ENCODE assay signal across 10 cellular contexts in the genomic region with DNA sequence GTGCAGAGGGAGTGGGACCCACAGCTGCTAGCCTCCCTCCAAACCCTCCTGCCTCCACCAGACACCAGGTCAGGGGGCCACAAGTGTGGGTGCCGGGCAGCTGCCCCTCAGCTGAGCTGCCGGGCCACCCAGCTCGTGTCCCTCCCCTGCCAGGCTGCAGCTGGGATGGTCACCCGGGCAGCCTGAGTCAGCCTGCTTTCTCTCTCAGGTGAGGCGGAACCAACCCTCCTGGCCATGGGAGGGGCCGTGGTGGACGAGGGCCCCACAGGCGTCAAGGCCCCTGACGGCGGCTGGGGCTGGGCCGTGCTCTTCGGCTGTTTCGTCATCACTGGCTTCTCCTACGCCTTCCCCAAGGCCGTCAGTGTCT. TPM values are rescaled to one million over a fixed set of nuclear protein-coding genes. Genes with fewer than 3 reads are reported as not detected.
DNase-seq lines count a peak whose midpoint lies in the region; ATAC-seq, FAIRE-seq and TF ChIP-seq lines count a peak whose summit lies in the region.
"Had no signal": no experiment of that assay in that cellular context is flagged by ENCODE, and none has a peak within 500 bp of the region (broad histone marks: within the 10 kb centered on the region; RNA-seq: fewer than 3 reads in every experiment).

No MANE protein-coding gene starts in this region.

- in situ Hi-C loops in K562 (cut with MboI), result no loop called here

- POLR2A ChIA-PET in A549 (lab: Yijun Ruan, JAX), result interaction anchor here (0.9 to 2.1 kb wide), 3 partner anchors 30 to 57 kb away, joined by 3 to 14 read pairs (median 4); no protein-coding TSS in a partner anchor
- POLR2A ChIA-PET in K562 (lab: Yijun Ruan, JAX), result interaction anchor here (0.5 to 1.3 kb wide), 9 partner anchors 15 to 137 kb away, joined by 3 to 4 read pairs (median 3); no protein-coding TSS in a partner anchor

- no peak for ATAC-seq in A549
- ATAC-seq in K562, result peak; percentile 1; the same call in 2 of the 3 replicates
- no peak for ATAC-seq in stimulated activated naive CD8-positive, alpha-beta T cell treated with anti-CD3 and anti-CD28 coated beads, Interleukin-15, amount 100 ng/mL, for 72 hours
- ATAC-seq in HG02623 (IDR thresholded peaks at IDR 0.05; ENCODE audit: unreplicated experiment), result no peak

- H3K36me3 ChIP-seq in GM06990 (ENCODE audit: control insufficient read depth, insufficient read depth, low read length), result peaks cover 13% of the 10 kb centered on the region
- peaks cover 5% of the 10 kb centered on the region; the same call in 1 of the 3 replicates for H3K36me3 ChIP-seq in K562 (ENCODE audit: control insufficient read depth, insufficient read depth, low read length)
- peaks cover 90% of the 10 kb centered on the region for H3K36me3 ChIP-seq in neutrophil

- peaks cover 77% of the 10 kb centered on the region for H3K4me1 Mint-ChIP-seq in stimulated activated naive CD8-positive, alpha-beta T cell treated with anti-CD3 and anti-CD28 coated beads, Interleukin-15, amount 100 ng/mL, for 72 hours

- H3K27ac ChIP-seq in A549, result peak overlapping the region; percentile 68 to 71
- H3K27ac ChIP-seq in K562 (ENCODE audit: extremely low read depth, low read depth, low read length), result peak overlapping the region; percentile 77; the same call in 2 of the 3 replicates
- peak overlapping the region; percentile 82 for H3K27ac ChIP-seq in neutrophil

- no peaks in the 10 kb centered on the region for H3K9me3 Mint-ChIP-seq in stimulated activated naive CD8-positive, alpha-beta T cell treated with anti-CD3 and anti-CD28 coated beads, Interleukin-15, amount 100 ng/mL, for 72 hours

- CTCF ChIA-PET in A549 (lab: Yijun Ruan, JAX) (interaction anchor here (0.6 to 17.6 kb wide), 47 partner anchors 9 to 908 kb away, joined by 3 to 289 read pairs (median 6); partner anchors contain the start of genes CCDC57, CD7, DCXR and RAC3), K562 (lab: Yijun Ruan, JAX; ENCODE audit: low intra/inter-chr PET ratio) (interaction anchor here (1.5 kb wide), 1 partner anchor 85 kb away, joined by 18 read pairs; no protein-coding TSS in a partner anchor)

- H3K79me2 ChIP-seq in K562 (ENCODE audit: control insufficient read depth, insufficient read depth, low read length), result peaks cover 11% of the 10 kb centered on the region; the same call in 1 of the 3 replicates

- H2AFZ ChIP-seq in K562 (ENCODE audit: low read depth, low read length), result peak overlapping the region; percentile 91

- no TSS peak for BruUV-seq in K562 (replicated peaks; lab: Mats Ljungman, UMichigan)

- H3K4me2 ChIP-seq in A549 (peak overlapping the region; percentile 61), K562 (ENCODE audit: insufficient read depth, low read length) (peak overlapping the region; percentile 56)

- WGBS in A549 (ENCODE audit: missing lambda C conversion rate), result 46% methylated on average over 15 of the region's 15 CpGs
- WGBS in K562 (ENCODE audit: insufficient coverage, low coverage, missing lambda C conversion rate), result 43% methylated on average over 13 of the region's 15 CpGs

- H3K27me3 Mint-ChIP-seq in stimulated activated naive CD8-positive, alpha-beta T cell treated with anti-CD3 and anti-CD28 coated beads, Interleukin-15, amount 100 ng/mL, for 72 hours, result no peaks in the 10 kb centered on the region

- H3K4me3 ChIP-seq in A549 (no peak overlapping the region), GM06990 (replicated peaks; ENCODE audit: low read depth, low read length) (no peak overlapping the region), K562 (no peak overlapping the region), neutrophil (ENCODE audit: low read depth in 1 of 2, low read length in 1 of 2) (peak overlapping the region; percentile 39 to 45)

- no peaks in the 10 kb centered on the region for H3K9me1 ChIP-seq in K562 (ENCODE audit: control insufficient read depth, insufficient read depth, low read length)

- no peak for TF ChIP-seq EP300 in A549 (IDR thresholded peaks at IDR 0.05)
- TF ChIP-seq EP300 in K562 (IDR thresholded peaks at IDR 0.05; ENCODE audit: low read length), result no peak

- no peaks in the 10 kb centered on the region for H3K9me3 ChIP-seq in A549
- no peaks in the 10 kb centered on the region for H3K9me3 ChIP-seq in K562 (replicated peaks; ENCODE audit: control insufficient read depth, insufficient read depth, low read depth, low read length)
- no peaks in the 10 kb centered on the region for H3K9me3 ChIP-seq in neutrophil

- H3K4me1 ChIP-seq in A549, result peaks cover 78% of the 10 kb centered on the region
- peaks cover 47 to 97% of the 10 kb centered on the region in 2 experiments for H3K4me1 ChIP-seq in K562 (replicated peaks in 1 of 2; ENCODE audit: control insufficient read depth in 2 of 2, insufficient read depth in 2 of 2, low read length in 2 of 2)
- H3K4me1 ChIP-seq in neutrophil (ENCODE audit: control insufficient read depth in 1 of 2, insufficient read depth in 1 of 2, low read depth in 1 of 2, low read length in 1 of 2), result peaks cover 88 to 91% of the 10 kb centered on the region in 2 experiments

- TF ChIP-seq POLR2A in A549 (IDR thresholded peaks at IDR 0.05; ENCODE audit: low read length) (no peak), K562 (conservative IDR thresholded peaks at IDR 0.05) (no peak)

- intact Hi-C loops in K562 (cut with micrococcal nuclease), result loop anchor here (5.0 kb wide), 1 partner anchor 102 kb away; no protein-coding TSS in a partner anchor

- peak overlapping the region in 1 of 2 donors; percentile 8 for H3K4me3 Mint-ChIP-seq in stimulated activated naive CD8-positive, alpha-beta T cell treated with anti-CD3 and anti-CD28 coated beads, Interleukin-15, amount 100 ng/mL, for 72 hours

- H3K9ac ChIP-seq in K562 (ENCODE audit: insufficient read depth in 1 of 2, low read depth in 2 of 2, low read length in 2 of 2), result peak overlapping the region; percentile 66 to 90; a peak in 3 of 4 replicates

- FAIRE-seq in A549 (lab: Jason Lieb, UNC), result no peak
- FAIRE-seq in K562 (lab: Jason Lieb, UNC), result no peak
- FAIRE-seq: keratinocyte had no signal

- H3K27ac Mint-ChIP-seq in stimulated activated naive CD8-positive, alpha-beta T cell treated with anti-CD3 and anti-CD28 coated beads, Interleukin-15, amount 100 ng/mL, for 72 hours, result no peak overlapping the region

- no peaks in the 10 kb centered on the region for H3K27me3 ChIP-seq in GM06990 (replicated peaks; ENCODE audit: control insufficient read depth, insufficient read depth, low read length)
- H3K27me3 ChIP-seq in K562 (ENCODE audit: control insufficient read depth in 2 of 2, insufficient read depth in 2 of 2, low read length in 2 of 2), result no peaks in the 10 kb centered on the region
- H3K27me3 ChIP-seq in neutrophil, result no peaks in the 10 kb centered on the region

- no peak for DNase-seq in A549 (ENCODE audit: low read depth in 1 of 2, low spot score in 1 of 2)
- DNase-seq in GM06990 (ENCODE audit: extremely low read depth, insufficient read length), result peak; percentile 12
- DNase-seq in K562 (ENCODE audit: extremely low read depth in 1 of 4, low spot score in 3 of 4), result peak in 1 of 4 experiments; percentile 51
- DNase-seq in stimulated activated CD4-positive, alpha-beta T cell treated with anti-CD3 and anti-CD28 coated beads, Interleukin-15, amount 100 ng/mL, for 24 hours, result no peak
- no peak for DNase-seq in stimulated activated naive CD8-positive, alpha-beta T cell treated with anti-CD3 and anti-CD28 coated beads, Interleukin-15, amount 100 ng/mL, for 72 hours
- no peak for DNase-seq in OCI-M2 (lab: John Stamatoyannopoulos, UW; ENCODE audit: unreplicated experiment)
- DNase-seq: HCEC 1CT had no signal

- TF ChIP-seq CTCF in A549 (IDR thresholded peaks at IDR 0.05), result no peak
- no peak for TF ChIP-seq CTCF in GM06990 (IDR thresholded peaks at IDR 0.05; ENCODE audit: insufficient read depth, low read length, poor library complexity, severe bottlenecking)
- TF ChIP-seq CTCF in K562 (IDR thresholded peaks at IDR 0.05 in 2 of 3, conservative IDR thresholded peaks at IDR 0.05 in 1 of 3; ENCODE audit: insufficient read depth in 2 of 3, low read depth in 1 of 3, low read length in 3 of 3), result no peak
- no peak for TF ChIP-seq CTCF in neutrophil (IDR thresholded peaks at IDR 0.05)

- H4K20me1 ChIP-seq in K562 (replicated peaks; ENCODE audit: control insufficient read depth, insufficient read depth, low read length), result 0 out of 2 replicates have a peak, but pooled peaks cover 2% of the 10 kb centered on the region

- no peak for TF ChIP-seq RAD21 in A549 (conservative IDR thresholded peaks at IDR 0.05 in 1 of 2, IDR thresholded peaks at IDR 0.05 in 1 of 2)
- TF ChIP-seq RAD21 in K562 (CRISPR knock-in tag; conservative IDR thresholded peaks at IDR 0.05 in 1 of 2, IDR thresholded peaks at IDR 0.05 in 1 of 2), result no peak

RNA-seq across cellular contexts. Expression of gene SLC16A3, which starts 6.9 kb away (rescaled TPM):
- polyA plus RNA-seq in A549 (2011; rRNA removed), result 28.6 and 40.0 TPM in 2 replicates
- polyA plus RNA-seq in A549 (2012; cell fraction: cytosol; rRNA removed), result 53.6 and 113 TPM in 2 replicates
- 108 and 156 TPM in 2 replicates for polyA plus RNA-seq in A549 (2012; cell fraction: nucleus; rRNA removed)
- polyA plus RNA-seq in A549 (2017; fragmentation: RNase III; extraction: RNeasy Plus Mini Kit Qiagen cat#74134 plus additional on column Dnase treatment), result 77.9 to 97.7 TPM (median 90.9 TPM) in 3 replicates
- polyA minus RNA-seq in A549 (2011; rRNA and poly(A)+ RNA removed), result 31.5 TPM in 2 replicates
- total RNA-seq in K562 (2011; cell fraction: chromatin; rRNA removed; ENCODE audit: low replicate concordance), result 2.9 and 6.6 TPM in 2 replicates
- 10.0 and 10.5 TPM in 2 replicates for total RNA-seq in K562 (2011; cell fraction: nucleolus; rRNA removed)
- total RNA-seq in K562 (2011; cell fraction: nucleoplasm; rRNA removed), result 4.4 and 5.7 TPM in 2 replicates
- 1.8 and 2.5 TPM in 2 replicates for total RNA-seq in K562 (2014; rRNA removed)
- 0.11 and 0.13 TPM in 2 replicates for total RNA-seq in K562 (2014; rRNA removed; fragmentation: Illumina TruSeq; extraction: Trizol)
- total RNA-seq in K562 (2015; rRNA removed; fragmentation: Illumina TruSeq; extraction: Trizol), result 1.0 and 1.2 TPM in 2 replicates
- total RNA-seq in K562 (2021), result 2.9 and 5.4 TPM in 2 replicates
- polyA plus RNA-seq in K562 (2011; rRNA removed), result 3.7 and 8.3 TPM in 2 replicates
- 9.7 and 12.8 TPM in 2 replicates for polyA plus RNA-seq in K562 (2011; cell fraction: cytosol; rRNA removed)
- 9.1 and 10.2 TPM in 2 replicates for polyA plus RNA-seq in K562 (2011; cell fraction: nucleus; rRNA removed)
- polyA plus RNA-seq in K562 (2012), result 4.9 and 9.3 TPM in 2 replicates
- polyA plus RNA-seq in K562 (2014; fragmentation: Illumina TruSeq; extraction: Trizol), result 0.58 and 0.78 TPM in 2 replicates
- not detected for polyA plus RNA-seq in K562 (2014; fragmentation: Nextera tagmentation; extraction: Ambion mirVana)
- 0.81 and 1.9 TPM in 2 replicates for polyA plus RNA-seq in K562 (2014; rRNA removed)
- polyA minus RNA-seq in K562 (2011; rRNA and poly(A)+ RNA removed), result 2.9 and 3.7 TPM in 2 replicates
- 7.0 and 15.5 TPM in 2 replicates for polyA minus RNA-seq in K562 (2011; cell fraction: cytosol; rRNA and poly(A)+ RNA removed)
- polyA minus RNA-seq in K562 (2011; cell fraction: nucleus; rRNA and poly(A)+ RNA removed), result 4.8 and 6.9 TPM in 2 replicates

RNA-seq across cellular contexts. Expression of gene CCDC57, which starts 23.1 kb away (rescaled TPM):
- polyA plus RNA-seq in A549 (2011; rRNA removed) (16.6 and 18.5 TPM in 2 replicates), A549 (2017; fragmentation: RNase III; extraction: RNeasy Plus Mini Kit Qiagen cat#74134 plus additional on column Dnase treatment) (18.2 to 22.1 TPM (median 18.9 TPM) in 3 replicates), K562 (2011; rRNA removed) (26.3 and 31.1 TPM in 2 replicates), K562 (2014; fragmentation: Illumina TruSeq; extraction: Trizol) (12.9 and 19.9 TPM in 2 replicates), K562 (2014; fragmentation: Nextera tagmentation; extraction: Ambion mirVana) (1 to 10 TPM in 1 of 2 experiments, under 1 TPM in 1; 0.83 to 1.1 TPM), K562 (2014; rRNA removed) (34.8 and 36.2 TPM in 2 replicates)
- 24.3 and 29.0 TPM in 2 replicates for polyA plus RNA-seq in A549 (2012; cell fraction: cytosol; rRNA removed)
- 200 and 241 TPM in 2 replicates for polyA plus RNA-seq in A549 (2012; cell fraction: nucleus; rRNA removed)
- polyA minus RNA-seq in A549 (2011; rRNA and poly(A)+ RNA removed), result 22.3 and 26.3 TPM in 2 replicates
- total RNA-seq in K562 (2011; cell fraction: chromatin; rRNA removed; ENCODE audit: low replicate concordance), result 238 and 466 TPM in 2 replicates
- total RNA-seq in K562 (2011; cell fraction: nucleolus; rRNA removed), result 176 and 211 TPM in 2 replicates
- total RNA-seq in K562 (2011; cell fraction: nucleoplasm; rRNA removed), result 135 and 163 TPM in 2 replicates
- total RNA-seq in K562 (2014; rRNA removed) (13.6 and 19.0 TPM in 2 replicates), K562 (2014; rRNA removed; fragmentation: Illumina TruSeq; extraction: Trizol) (10.7 TPM in 2 replicates), K562 (2015; rRNA removed; fragmentation: Illumina TruSeq; extraction: Trizol) (17.1 and 18.1 TPM in 2 replicates), K562 (2021) (33.8 and 36.0 TPM in 2 replicates)
- polyA plus RNA-seq in K562 (2011; cell fraction: cytosol; rRNA removed), result 15.4 and 18.8 TPM in 2 replicates
- 146 and 224 TPM in 2 replicates for polyA plus RNA-seq in K562 (2011; cell fraction: nucleus; rRNA removed)
- 20.1 and 38.4 TPM in 2 replicates for polyA plus RNA-seq in K562 (2012)
- 15.9 and 16.8 TPM in 2 replicates for polyA minus RNA-seq in K562 (2011; rRNA and poly(A)+ RNA removed)
- polyA minus RNA-seq in K562 (2011; cell fraction: cytosol; rRNA and poly(A)+ RNA removed), result 12.2 and 13.1 TPM in 2 replicates
- 47.4 and 49.1 TPM in 2 replicates for polyA minus RNA-seq in K562 (2011; cell fraction: nucleus; rRNA and poly(A)+ RNA removed)

RNA-seq across cellular contexts. Expression of gene CSNK1D, which starts 37.7 kb away (rescaled TPM):
- 130 and 139 TPM in 2 replicates for polyA plus RNA-seq in A549 (2011; rRNA removed)
- polyA plus RNA-seq in A549 (2012; cell fraction: cytosol; rRNA removed), result 182 and 192 TPM in 2 replicates
- 734 and 786 TPM in 2 replicates for polyA plus RNA-seq in A549 (2012; cell fraction: nucleus; rRNA removed)
- polyA plus RNA-seq in A549 (2017; fragmentation: RNase III; extraction: RNeasy Plus Mini Kit Qiagen cat#74134 plus additional on column Dnase treatment), result 151 to 173 TPM (median 163 TPM) in 3 replicates
- 105 and 128 TPM in 2 replicates for polyA minus RNA-seq in A549 (2011; rRNA and poly(A)+ RNA removed)
- total RNA-seq in K562 (2011; cell fraction: chromatin; rRNA removed; ENCODE audit: low replicate concordance), result 268 and 441 TPM in 2 replicates
- total RNA-seq in K562 (2011; cell fraction: nucleolus; rRNA removed), result 196 and 213 TPM in 2 replicates
- total RNA-seq in K562 (2011; cell fraction: nucleoplasm; rRNA removed), result 179 and 187 TPM in 2 replicates
- 26.1 and 39.0 TPM in 2 replicates for total RNA-seq in K562 (2014; rRNA removed)
- 35.9 and 41.3 TPM in 2 replicates for total RNA-seq in K562 (2014; rRNA removed; fragmentation: Illumina TruSeq; extraction: Trizol)
- total RNA-seq in K562 (2015; rRNA removed; fragmentation: Illumina TruSeq; extraction: Trizol), result 35.7 and 36.6 TPM in 2 replicates
- 95.3 and 114 TPM in 2 replicates for total RNA-seq in K562 (2021)
- 82.8 and 96.8 TPM in 2 replicates for polyA plus RNA-seq in K562 (2011; rRNA removed)
- polyA plus RNA-seq in K562 (2011; cell fraction: cytosol; rRNA removed), result 51.5 and 60.4 TPM in 2 replicates
- 306 and 488 TPM in 2 replicates for polyA plus RNA-seq in K562 (2011; cell fraction: nucleus; rRNA removed)
- 102 and 106 TPM in 2 replicates for polyA plus RNA-seq in K562 (2012)
- polyA plus RNA-seq in K562 (2014; fragmentation: Illumina TruSeq; extraction: Trizol), result 123 and 133 TPM in 2 replicates
- polyA plus RNA-seq in K562 (2014; fragmentation: Nextera tagmentation; extraction: Ambion mirVana), result 1 to 10 TPM; 6.5 to 7.4 TPM
- 81.0 and 90.3 TPM in 2 replicates for polyA plus RNA-seq in K562 (2014; rRNA removed)
- 56.2 and 74.7 TPM in 2 replicates for polyA minus RNA-seq in K562 (2011; rRNA and poly(A)+ RNA removed)
- 45.7 and 51.3 TPM in 2 replicates for polyA minus RNA-seq in K562 (2011; cell fraction: cytosol; rRNA and poly(A)+ RNA removed)
- polyA minus RNA-seq in K562 (2011; cell fraction: nucleus; rRNA and poly(A)+ RNA removed), result 71.1 and 74.9 TPM in 2 replicates

Comparison
In these comparisons a context has a peak if more than half of its experiments do, and no peak if none do; other contexts are left out.
1. H3K4me3 ChIP-seq: peak in neutrophil (2 of 2); none in A549 (single experiment), GM06990 (single experiment) and K562 (single experiment).
2. Of the 35 proteins assayed by ChIP-seq in both K562 and A549: peak only in K562: MAX; only in A549: POLR2AphosphoS2; in both: none; in neither: 32; mixed calls (peak in some experiments, not most) for 1.
3. Peak in every context shown above with its lines, with median percentiles within 50 percentile points of each other: H3K27ac ChIP-seq.